In the genomic region with DNA sequence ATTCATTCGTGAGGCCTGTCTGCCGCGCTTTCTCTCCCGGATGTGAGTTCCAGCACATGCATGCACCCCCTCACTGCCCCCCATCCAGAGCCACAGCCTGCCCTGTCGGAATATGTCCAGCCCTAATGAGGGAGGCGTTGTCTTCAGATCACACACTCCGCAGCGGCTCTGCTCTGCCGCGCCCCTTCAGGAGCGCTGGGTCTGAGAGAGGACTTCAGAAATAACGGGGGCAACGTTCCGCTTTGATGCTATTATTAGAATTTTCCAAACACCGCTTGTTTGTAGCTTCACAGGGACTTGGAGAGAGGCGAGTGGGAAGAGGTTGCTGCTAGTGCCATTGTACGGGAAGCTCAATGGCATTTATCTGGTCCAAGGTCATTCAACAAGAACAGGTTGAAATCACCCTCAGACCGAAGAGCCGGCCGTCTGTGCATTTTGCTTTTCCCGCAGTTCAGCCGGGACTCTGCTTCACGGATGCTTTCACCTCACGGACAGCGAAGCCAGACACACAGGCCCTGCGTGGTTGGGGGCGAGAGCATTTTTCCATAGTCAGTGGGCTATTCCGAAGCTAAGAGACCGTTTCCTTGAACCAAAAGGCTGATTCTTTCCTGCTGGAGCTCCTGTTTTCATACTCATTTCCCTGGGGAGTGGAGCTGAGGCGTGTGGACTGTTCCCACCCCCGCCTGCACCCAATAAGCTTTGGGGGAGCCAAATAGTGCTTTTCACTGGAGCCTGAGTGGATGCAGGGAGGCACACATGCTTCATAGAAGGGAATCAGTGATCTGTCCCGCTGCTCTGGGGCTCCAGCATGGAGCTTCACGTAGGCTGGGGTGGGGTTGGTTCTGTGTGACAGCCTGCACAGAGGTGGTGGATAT, we compare ENCODE assay signal across 16 cellular contexts.
DNase-seq lines count a peak whose midpoint lies in the region; ATAC-seq and TF ChIP-seq lines count a peak whose summit lies in the region.
"Had no signal": no experiment of that assay in that cellular context is flagged by ENCODE, and none has a peak within 500 bp of the region (broad histone marks: within the 10 kb centered on the region; RNA-seq: fewer than 3 reads in every experiment).

No MANE protein-coding gene starts in this region.

- H3K27ac Mint-ChIP-seq in osteocyte (ENCODE audit: unreplicated experiment), result peak overlapping the region; percentile 66
- no peak overlapping the region for H3K27ac Mint-ChIP-seq in stimulated activated naive CD8-positive, alpha-beta T cell treated with anti-CD3 and anti-CD28 coated beads, Interleukin-15, amount 100 ng/mL, for 72 hours

- no peak for TF ChIP-seq POLR2A in gastroesophageal sphincter (IDR thresholded peaks at IDR 0.05)

- H3K27me3 ChIP-seq in BLaER1 (no peaks in the 10 kb centered on the region), adipocyte (replicated peaks; ENCODE audit: control insufficient read depth, insufficient read depth, low read length) (no peaks in the 10 kb centered on the region), gastroesophageal sphincter (no peaks in the 10 kb centered on the region)
- H3K27me3 ChIP-seq: Peyer's patch had no signal

- H3K36me3 ChIP-seq in BLaER1, result peaks cover 87% of the 10 kb centered on the region
- peaks cover 5% of the 10 kb centered on the region for H3K36me3 ChIP-seq in adipocyte (ENCODE audit: control insufficient read depth, insufficient read depth, low read length, severe bottlenecking)
- no peaks in the 10 kb centered on the region for H3K36me3 ChIP-seq in gastroesophageal sphincter
- H3K36me3 ChIP-seq: Peyer's patch, prostate gland had no signal

- H3K27ac ChIP-seq in BLaER1 (peak overlapping the region; percentile 49), gastroesophageal sphincter (peak overlapping the region; percentile 9 to 76 (median 69))
- H3K27ac ChIP-seq: Peyer's patch, prostate gland had no signal

- H3K9me3 Mint-ChIP-seq in osteocyte (ENCODE audit: unreplicated experiment), result no peaks in the 10 kb centered on the region
- no peaks in the 10 kb centered on the region for H3K9me3 Mint-ChIP-seq in stimulated activated naive CD8-positive, alpha-beta T cell treated with anti-CD3 and anti-CD28 coated beads, Interleukin-15, amount 100 ng/mL, for 72 hours
- H3K9me3 Mint-ChIP-seq: activated naive CD4-positive, alpha-beta T cell treated with anti-CD3 and anti-CD28 coated beads, Interleukin-2, amount 50 U/mL, for 24 hours had no signal

- H3K4me3 ChIP-seq in BLaER1, result no peak overlapping the region
- no peak overlapping the region for H3K4me3 ChIP-seq in adipocyte (ENCODE audit: low read length)
- peak overlapping the region in 1 of 2 donors; percentile 30 for H3K4me3 ChIP-seq in gastroesophageal sphincter
- H3K4me3 ChIP-seq: Peyer's patch, prostate gland had no signal

- H4K20me1 ChIP-seq in BLaER1, result peaks cover 100% of the 10 kb centered on the region

- DNase-seq in adipocyte (ENCODE audit: low read depth), result no peak
- no peak for DNase-seq in osteocyte (ENCODE audit: extremely low spot score, unreplicated experiment)
- no peak for DNase-seq in stimulated activated naive CD8-positive, alpha-beta T cell treated with anti-CD3 and anti-CD28 coated beads, Interleukin-15, amount 100 ng/mL, for 72 hours
- DNase-seq in KBM-7, result no peak
- DNase-seq in activated CD8-positive, alpha-beta memory T cell treated with anti-CD3 and anti-CD28 coated beads for 24 hours, result no peak
- no peak for DNase-seq in NCI-H187 treated with DMSO at 0.1 percent for 48 hours (lab: John Stamatoyannopoulos, UW)
- DNase-seq: activated CD4-positive, CD25-positive, alpha-beta regulatory T cell treated with anti-CD3 and anti-CD28 coated beads, Interleukin-2, amount 50 U/mL, for 72 hours; activated CD8-positive, alpha-beta memory T cell treated with anti-CD3 and anti-CD28 coated beads, Interleukin-2, amount 50 U/mL, for 4 hours; NCI-H1436 treated with DMSO at 0.1 percent for 48 hours; NCI-H510A treated with DMSO at 0.1 percent for 48 hours; Peyer's patch had no signal

- peaks cover 73% of the 10 kb centered on the region for H3K4me1 Mint-ChIP-seq in osteocyte (ENCODE audit: unreplicated experiment)
- H3K4me1 Mint-ChIP-seq in stimulated activated naive CD8-positive, alpha-beta T cell treated with anti-CD3 and anti-CD28 coated beads, Interleukin-15, amount 100 ng/mL, for 72 hours, result peaks cover 70% of the 10 kb centered on the region

- H3K9me3 ChIP-seq in BLaER1, result no peaks in the 10 kb centered on the region
- no peaks in the 10 kb centered on the region for H3K9me3 ChIP-seq in adipocyte (ENCODE audit: control insufficient read depth, low read length)
- no peaks in the 10 kb centered on the region for H3K9me3 ChIP-seq in gastroesophageal sphincter
- H3K9me3 ChIP-seq: Peyer's patch, prostate gland had no signal

- peak overlapping the region; percentile 82 for H3K4me2 ChIP-seq in BLaER1

- no peaks in the 10 kb centered on the region for H3K36me3 Mint-ChIP-seq in osteocyte (ENCODE audit: unreplicated experiment)

- TF ChIP-seq EP300 in gastroesophageal sphincter (IDR thresholded peaks at IDR 0.05), result no peak

- H3K4me1 ChIP-seq in BLaER1 (peaks cover 100% of the 10 kb centered on the region), adipocyte (ENCODE audit: control insufficient read depth, insufficient read depth, low read length) (peaks cover 39% of the 10 kb centered on the region), gastroesophageal sphincter (peaks cover 7 to 100% (median 20%) of the 10 kb centered on the region in 3 donors)
- H3K4me1 ChIP-seq: prostate gland had no signal

- peak; percentile 37 for ATAC-seq in gastroesophageal sphincter
- ATAC-seq in stimulated activated naive CD8-positive, alpha-beta T cell treated with anti-CD3 and anti-CD28 coated beads, Interleukin-15, amount 100 ng/mL, for 72 hours, result no peak
- ATAC-seq: left lobe of liver had no signal

- WGBS in gastroesophageal sphincter (ENCODE audit: low coverage in 1 of 2), 2 donors, result 55% methylated on average over 13 of the region's 33 CpGs; no CpG with 5 or more reads in 1 of the 2 donors

- H3K4me3 Mint-ChIP-seq in osteocyte (ENCODE audit: unreplicated experiment), result peak overlapping the region; percentile 26
- no peak overlapping the region for H3K4me3 Mint-ChIP-seq in stimulated activated naive CD8-positive, alpha-beta T cell treated with anti-CD3 and anti-CD28 coated beads, Interleukin-15, amount 100 ng/mL, for 72 hours
- H3K4me3 Mint-ChIP-seq: activated naive CD4-positive, alpha-beta T cell treated with anti-CD3 and anti-CD28 coated beads, Interleukin-2, amount 50 U/mL, for 24 hours had no signal

- in situ Hi-C loops in KBM-7 (cut with MboI; ENCODE audit: low pct_unique_long_range_greater_than_20kb, low sequenced_read_pairs), result no loop called here

- peak overlapping the region; percentile 21 for H3K9ac ChIP-seq in BLaER1
- H3K9ac ChIP-seq in adipocyte (ENCODE audit: low read length), result peak overlapping the region; percentile 22

- TF ChIP-seq CTCF in gastroesophageal sphincter (IDR thresholded peaks at IDR 0.05), result no peak
- no peak for TF ChIP-seq CTCF in osteocyte (IDR thresholded peaks at IDR 0.05)

- no peaks in the 10 kb centered on the region for H3K27me3 Mint-ChIP-seq in osteocyte (ENCODE audit: unreplicated experiment)
- H3K27me3 Mint-ChIP-seq in stimulated activated naive CD8-positive, alpha-beta T cell treated with anti-CD3 and anti-CD28 coated beads, Interleukin-15, amount 100 ng/mL, for 72 hours, result no peaks in the 10 kb centered on the region
- H3K27me3 Mint-ChIP-seq: activated naive CD4-positive, alpha-beta T cell treated with anti-CD3 and anti-CD28 coated beads, Interleukin-2, amount 50 U/mL, for 24 hours had no signal
